1 cellular context compared by ENCODE assay signal in the genomic region with DNA sequence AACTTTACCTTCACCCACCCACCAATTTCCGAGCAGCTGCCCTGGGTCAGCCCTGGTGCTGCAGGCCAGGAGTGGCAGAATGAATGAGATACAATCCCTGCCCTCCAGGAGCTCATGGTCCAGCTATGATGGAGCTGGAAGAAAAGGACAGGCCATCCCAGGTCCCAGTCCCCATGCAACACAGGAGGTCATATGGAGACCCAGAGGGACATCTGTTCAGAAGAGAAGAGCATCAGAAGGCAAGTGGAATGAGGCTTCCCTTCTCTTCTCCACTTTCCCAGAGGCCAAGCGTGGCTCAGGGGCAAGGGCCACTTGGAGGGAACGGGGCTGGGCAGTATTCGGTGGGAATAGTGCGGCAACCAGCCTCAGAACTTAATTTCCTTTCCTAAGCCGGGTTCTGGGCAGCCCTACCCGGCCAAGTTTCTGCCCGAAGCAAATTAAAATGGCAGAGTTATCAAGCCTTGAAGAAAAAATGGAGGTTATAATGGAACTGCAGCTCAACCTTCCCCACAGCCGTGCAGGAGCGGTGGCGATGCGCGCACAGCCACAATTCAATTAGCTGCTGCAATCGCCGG.
TF ChIP-seq lines count a peak whose summit lies in the region.

No MANE protein-coding gene starts in this region.

TF ChIP-seq in SK-N-SH, 30 proteins besides CTCF, POLR2A, EP300 and RAD21:
- TF ChIP-seq, protein P1, sequence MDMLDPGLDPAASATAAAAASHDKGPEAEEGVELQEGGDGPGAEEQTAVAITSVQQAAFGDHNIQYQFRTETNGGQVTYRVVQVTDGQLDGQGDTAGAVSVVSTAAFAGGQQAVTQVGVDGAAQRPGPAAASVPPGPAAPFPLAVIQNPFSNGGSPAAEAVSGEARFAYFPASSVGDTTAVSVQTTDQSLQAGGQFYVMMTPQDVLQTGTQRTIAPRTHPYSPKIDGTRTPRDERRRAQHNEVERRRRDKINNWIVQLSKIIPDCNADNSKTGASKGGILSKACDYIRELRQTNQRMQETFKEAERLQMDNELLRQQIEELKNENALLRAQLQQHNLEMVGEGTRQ (IDR thresholded peaks at IDR 0.05; ENCODE audit: borderline replicate concordance, low read depth, low read length): no peak
- no peak for TF ChIP-seq EZH2phosphoT487 (IDR thresholded peaks at IDR 0.05; ENCODE audit: borderline replicate concordance, low read depth)
